Comparison of ENCODE assay signal across 22 cellular contexts in genomic region chr4:10703146-10703545, GRCh38. TPM values are rescaled to one million over a fixed set of nuclear protein-coding genes. Genes with fewer than 3 reads are reported as not detected.
DNase-seq lines count a peak whose midpoint lies in the region; ATAC-seq and TF ChIP-seq lines count a peak whose summit lies in the region.
"Had no signal": no experiment of that assay in that cellular context is flagged by ENCODE, and none has a peak within 500 bp of the region (broad histone marks: within the 10 kb centered on the region; RNA-seq: fewer than 3 reads in every experiment).

No MANE protein-coding gene starts in this region.

- no peaks in the 10 kb centered on the region for H4K20me1 ChIP-seq in PC-3 (ENCODE audit: low read length)
- H4K20me1 ChIP-seq in fibroblast of lung (ENCODE audit: control insufficient read depth, extremely low read depth, insufficient read depth, low read length): no peaks in the 10 kb centered on the region

- CTCF ChIA-PET in PC-3 (lab: Charles Lee): no interaction called here
- CTCF ChIA-PET in activated CD4-positive, alpha-beta T cell treated with anti-CD3 and anti-CD28 coated beads for 36 hours (lab: Charles Lee): no interaction called here

- H3F3A ChIP-seq in PC-3 (ENCODE audit: low read length, unreplicated experiment): no peaks in the 10 kb centered on the region

- H3K36me3 ChIP-seq in PC-3 (ENCODE audit: low read depth, low read length) (no peaks in the 10 kb centered on the region), fibroblast of lung (ENCODE audit: control insufficient read depth, insufficient read depth, low read length) (no peaks in the 10 kb centered on the region), skeletal muscle satellite cell (ENCODE audit: insufficient read depth, low read length) (no peaks in the 10 kb centered on the region)
- H3K36me3 ChIP-seq: BE2C, SJSA1 had no signal

- 0 out of 2 replicates have a peak overlapping the region, but pooled peaks have one; percentile 21 for H2AFZ ChIP-seq in PC-3 (ENCODE audit: low read length)
- no peak overlapping the region for H2AFZ ChIP-seq in fibroblast of lung (ENCODE audit: low read length)

- H3K9me2 ChIP-seq in PC-3 (replicated peaks; ENCODE audit: low read length): no peaks in the 10 kb centered on the region

- H3K4me1 ChIP-seq in PC-3 (ENCODE audit: insufficient read depth, low read length): peaks cover 22% of the 10 kb centered on the region
- H3K4me1 ChIP-seq in fibroblast of lung (ENCODE audit: control insufficient read depth, extremely low read depth, insufficient read depth, low read length): no peaks in the 10 kb centered on the region
- H3K4me1 ChIP-seq in skeletal muscle satellite cell (ENCODE audit: control insufficient read depth, insufficient read depth, low read length): peaks cover 47% of the 10 kb centered on the region
- H3K4me1 ChIP-seq: BE2C, SJSA1 had no signal

- no peak overlapping the region for H3K9ac ChIP-seq in PC-3 (ENCODE audit: low read length)
- H3K9ac ChIP-seq in fibroblast of lung (ENCODE audit: insufficient read depth, low read length): no peak overlapping the region
- no peak overlapping the region for H3K9ac ChIP-seq in skeletal muscle satellite cell (ENCODE audit: low read depth, low read length)

- no peaks in the 10 kb centered on the region for H3K36me3 Mint-ChIP-seq in activated CD4-positive, alpha-beta T cell treated with anti-CD3 and anti-CD28 coated beads for 36 hours (ENCODE audit: low read depth)
- H3K36me3 Mint-ChIP-seq: CD4-positive, CD25-positive, alpha-beta regulatory T cell had no signal

- peak overlapping the region; percentile 10 for H3K4me2 ChIP-seq in PC-3 (ENCODE audit: low read length)
- no peak overlapping the region for H3K4me2 ChIP-seq in fibroblast of lung (ENCODE audit: extremely low read depth, insufficient read depth, low read length)
- H3K4me2 ChIP-seq in skeletal muscle satellite cell (ENCODE audit: low read length): peak overlapping the region; percentile 33

- H3K4me3 Mint-ChIP-seq in activated CD4-positive, alpha-beta T cell treated with anti-CD3 and anti-CD28 coated beads for 36 hours: no peak overlapping the region
- H3K4me3 Mint-ChIP-seq: CD4-positive, CD25-positive, alpha-beta regulatory T cell had no signal

- no peak overlapping the region for H3K27ac Mint-ChIP-seq in activated CD4-positive, alpha-beta T cell treated with anti-CD3 and anti-CD28 coated beads for 36 hours

- H3K27me3 ChIP-seq in PC-3 (ENCODE audit: low read length): no peaks in the 10 kb centered on the region
- no peaks in the 10 kb centered on the region for H3K27me3 ChIP-seq in fibroblast of lung (ENCODE audit: control insufficient read depth, insufficient read depth, low read length)
- H3K27me3 ChIP-seq in skeletal muscle satellite cell (ENCODE audit: control insufficient read depth, insufficient read depth, low read length): no peaks in the 10 kb centered on the region
- H3K27me3 ChIP-seq: BE2C, SJSA1 had no signal

- no peaks in the 10 kb centered on the region for H3K27me3 Mint-ChIP-seq in activated CD4-positive, alpha-beta T cell treated with anti-CD3 and anti-CD28 coated beads for 36 hours
- H3K27me3 Mint-ChIP-seq: CD4-positive, CD25-positive, alpha-beta regulatory T cell had no signal

- H3K9me3 Mint-ChIP-seq in activated CD4-positive, alpha-beta T cell treated with anti-CD3 and anti-CD28 coated beads for 36 hours (ENCODE audit: low read depth): no peaks in the 10 kb centered on the region

- BruUV-seq in PC-3 (replicated peaks; lab: Mats Ljungman, UMichigan): no TSS peak

- peaks cover 3% of the 10 kb centered on the region for H3K4me1 Mint-ChIP-seq in activated CD4-positive, alpha-beta T cell treated with anti-CD3 and anti-CD28 coated beads for 36 hours

- H3K9me3 ChIP-seq in PC-3 (ENCODE audit: low read length) (no peaks in the 10 kb centered on the region), fibroblast of lung (ENCODE audit: control insufficient read depth, insufficient read depth, low read depth, low read length) (no peaks in the 10 kb centered on the region), skeletal muscle satellite cell (replicated peaks; ENCODE audit: low read length) (no peaks in the 10 kb centered on the region)
- H3K9me3 ChIP-seq: BE2C, SJSA1 had no signal

- H3K27ac ChIP-seq in PC-3 (ENCODE audit: low read length) (peak overlapping the region; percentile 44), fibroblast of lung (ENCODE audit: insufficient read depth, low read length) (no peak overlapping the region)
- H3K27ac ChIP-seq: SJSA1 had no signal

- TF ChIP-seq CTCF in PC-3 (conservative IDR thresholded peaks at IDR 0.05; ENCODE audit: low read depth, low read length) (no peak), fibroblast of lung (conservative IDR thresholded peaks at IDR 0.05 in 1 of 2, IDR thresholded peaks at IDR 0.05 in 1 of 2; ENCODE audit: low read depth in 1 of 2, low read length in 2 of 2) (no peak)

- ATAC-seq in PC-3: peak; percentile 69
- ATAC-seq in activated CD4-positive, alpha-beta T cell treated with anti-CD3 and anti-CD28 coated beads for 36 hours: no peak
- no peak for ATAC-seq in GM21360 (IDR thresholded peaks at IDR 0.05; ENCODE audit: unreplicated experiment)
- ATAC-seq: Right ventricle myocardium inferior had no signal

- H3K79me2 ChIP-seq in PC-3 (ENCODE audit: low read length) (no peaks in the 10 kb centered on the region), fibroblast of lung (ENCODE audit: control insufficient read depth, insufficient read depth, low read length) (no peaks in the 10 kb centered on the region)

- DNase-seq in HCEC 1CT (peak; percentile 46), PC-3 (peak; percentile 55), fibroblast of lung (ENCODE audit: low read depth in 2 of 2) (peak; percentile 30 to 57), CD1c-positive myeloid dendritic cell (ENCODE audit: extremely low spot score) (no peak)
- DNase-seq in activated CD4-positive, alpha-beta T cell treated with anti-CD3 and anti-CD28 coated beads for 36 hours: no peak
- DNase-seq: BE2C; CD4-positive, CD25-positive, alpha-beta regulatory T cell; DND-41; Kasumi-1; MM.1S; NCI-H1048; NCI-H1417 treated with DMSO at 0.1 percent for 48 hours; NCI-H187; NCI-H446 treated with DMSO at 0.1 percent for 48 hours; NCI-H526 treated with DMSO at 0.1 percent for 48 hours; OCI-M1 had no signal

- intact Hi-C loops in PC-3 (cut with micrococcal nuclease): no loop called here
- intact Hi-C loops in activated CD4-positive, alpha-beta T cell treated with anti-CD3 and anti-CD28 coated beads for 36 hours (cut with DNase I, micrococcal nuclease): no loop called here

- no peak overlapping the region for H3K4me3 ChIP-seq in PC-3 (ENCODE audit: low read length)
- H3K4me3 ChIP-seq in fibroblast of lung (replicated peaks in 1 of 4; ENCODE audit: control extremely low read depth in 1 of 4, insufficient read depth in 1 of 4, low read depth in 3 of 4, low read length in 4 of 4): no peak overlapping the region
- no peak overlapping the region for H3K4me3 ChIP-seq in skeletal muscle satellite cell (ENCODE audit: low read length)
- H3K4me3 ChIP-seq: SJSA1 had no signal

- POLR2A ChIA-PET in PC-3 (lab: Charles Lee; ENCODE audit: unreplicated experiment): no interaction called here
- POLR2A ChIA-PET in activated CD4-positive, alpha-beta T cell treated with anti-CD3 and anti-CD28 coated beads for 36 hours (lab: Charles Lee): no interaction called here

RNA-seq across cellular contexts. Expression of gene CLNK, which starts 18.6 kb away (rescaled TPM):
- total RNA-seq in PC-3 (2014; rRNA removed) (not detected in 2 replicates), fibroblast of lung (not detected in 2 replicates)
- not detected in 2 replicates for polyA plus RNA-seq in fibroblast of lung
- not detected in 2 replicates for polyA plus RNA-seq in fibroblast of lung (2012)
- not detected in 2 replicates for polyA minus RNA-seq in fibroblast of lung (ENCODE audit: low replicate concordance)
- total RNA-seq in skeletal muscle satellite cell (2012; rRNA removed): not detected in 2 replicates
- not detected for total RNA-seq in activated CD4-positive, alpha-beta T cell treated with anti-CD3 and anti-CD28 coated beads for 36 hours
- total RNA-seq: A673, G401, Right ventricle myocardium inferior, SJSA1 had no signal

Comparison
In these comparisons a context has a peak if more than half of its experiments do, and no peak if none do; other contexts are left out.
1. DNase-seq: peak in HCEC 1CT (single experiment), PC-3 (single experiment) and fibroblast of lung (2 of 2); none in activated CD4-positive, alpha-beta T cell treated with anti-CD3 and anti-CD28 coated beads for 36 hours (single experiment) and CD1c-positive myeloid dendritic cell (single experiment).